9 cellular contexts compared by ENCODE assay signal in the genomic region with DNA sequence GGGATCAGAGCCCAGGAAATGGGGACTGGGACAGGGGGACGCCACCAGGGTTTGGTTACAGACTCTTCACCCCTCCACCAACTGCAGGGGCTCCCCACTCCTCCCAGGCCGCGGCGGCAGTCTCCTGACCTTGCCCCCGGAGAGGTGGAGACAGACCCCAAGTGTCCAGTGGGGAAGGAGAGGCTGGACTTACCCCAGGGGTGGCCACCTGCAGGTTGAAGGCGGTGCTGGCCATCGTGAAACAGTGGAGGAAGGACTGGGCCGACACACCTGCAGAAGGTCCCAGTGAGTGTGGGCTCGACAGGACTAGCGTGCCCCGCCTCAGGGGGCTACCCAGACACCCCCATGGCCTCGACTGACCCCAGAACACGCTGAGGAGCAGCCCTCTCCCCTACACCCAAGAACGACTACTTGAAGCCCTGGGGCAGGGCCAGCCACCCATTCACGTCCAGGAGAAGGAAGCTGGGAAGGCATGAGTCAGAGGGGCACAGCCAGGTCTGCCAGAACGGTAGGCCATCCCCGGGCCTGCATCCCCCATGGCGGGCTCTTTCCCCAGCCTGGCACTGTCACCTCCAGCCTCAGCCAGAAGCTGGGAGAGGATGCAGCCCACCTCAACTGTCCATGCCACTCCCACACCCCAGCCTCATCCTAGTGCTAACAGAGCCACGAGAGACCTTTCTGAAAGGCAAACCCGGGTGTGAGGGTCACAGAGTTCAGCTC. TPM values are rescaled to one million over a fixed set of nuclear protein-coding genes. Genes with fewer than 3 reads are reported as not detected.
DNase-seq lines count a peak whose midpoint lies in the region; ATAC-seq and TF ChIP-seq lines count a peak whose summit lies in the region.
"Had no signal": no experiment of that assay in that cellular context is flagged by ENCODE, and none has a peak within 500 bp of the region (broad histone marks: within the 10 kb centered on the region; RNA-seq: fewer than 3 reads in every experiment).

No MANE protein-coding gene starts in this region.

- H3K27ac ChIP-seq in CD4-positive, alpha-beta memory T cell (ENCODE audit: low read depth, low read length) = no peak overlapping the region
- H3K27ac ChIP-seq in Karpas-422 (ENCODE audit: low read length) = no peak overlapping the region
- no peak overlapping the region for H3K27ac ChIP-seq in naive thymus-derived CD4-positive, alpha-beta T cell (ENCODE audit: low read depth, low read length)

- H3K4me1 ChIP-seq in CD4-positive, alpha-beta memory T cell (ENCODE audit: insufficient read depth, low read length) = peaks cover 32% of the 10 kb centered on the region
- H3K4me1 ChIP-seq in Karpas-422 (ENCODE audit: low read length) = peaks cover 30% of the 10 kb centered on the region
- H3K4me1 ChIP-seq in naive thymus-derived CD4-positive, alpha-beta T cell (ENCODE audit: control insufficient read depth in 2 of 2, insufficient read depth in 2 of 2, low read length in 2 of 2) = peaks cover 12 to 14% of the 10 kb centered on the region in 2 donors

- peak overlapping the region; percentile 96 for H3K4me2 ChIP-seq in Karpas-422 (ENCODE audit: low read depth, low read length, poor library complexity, severe bottlenecking)

- intact Hi-C loops in CD4-positive, alpha-beta memory T cell (cut with micrococcal nuclease) = no loop called here
- intact Hi-C loops in MCF 10A (cut with micrococcal nuclease) = no loop called here
- intact Hi-C loops in naive thymus-derived CD4-positive, alpha-beta T cell (cut with micrococcal nuclease) = no loop called here

- peaks cover 0 to 12% of the 10 kb centered on the region in 2 donors for H3K36me3 Mint-ChIP-seq in CD4-positive, alpha-beta memory T cell
- H3K36me3 Mint-ChIP-seq in MCF 10A (ENCODE audit: insufficient read depth, unreplicated experiment) = peaks cover 44% of the 10 kb centered on the region
- H3K36me3 Mint-ChIP-seq in naive thymus-derived CD4-positive, alpha-beta T cell = peaks cover 0 to under 1% (median 0%) of the 10 kb centered on the region in 5 donors

- ATAC-seq in naive thymus-derived CD4-positive, alpha-beta T cell = no peak

- peak overlapping the region; percentile 96; the same call in 1 of the 2 replicates for H3K9ac ChIP-seq in Karpas-422 (ENCODE audit: low read length)

- H3K4me3 ChIP-seq in CD4-positive, alpha-beta memory T cell (ENCODE audit: low read length in 2 of 2) = no peak overlapping the region
- no peak overlapping the region for H3K4me3 ChIP-seq in Karpas-422 (ENCODE audit: low read length)
- H3K4me3 ChIP-seq in naive thymus-derived CD4-positive, alpha-beta T cell (ENCODE audit: low read length) = no peak overlapping the region

- H3K9me3 ChIP-seq in CD4-positive, alpha-beta memory T cell (ENCODE audit: control insufficient read depth in 1 of 2, low read length in 2 of 2) = no peaks in the 10 kb centered on the region
- H3K9me3 ChIP-seq in Karpas-422 (ENCODE audit: low read length) = no peaks in the 10 kb centered on the region
- H3K9me3 ChIP-seq in naive thymus-derived CD4-positive, alpha-beta T cell (ENCODE audit: control insufficient read depth in 2 of 3, low read length in 3 of 3) = no peaks in the 10 kb centered on the region

- CTCF ChIA-PET in CD4-positive, alpha-beta memory T cell (lab: Charles Lee; ENCODE audit: partially characterized antibody) = interaction anchor here (2.3 to 2.4 kb wide), 2 partner anchors 9 to 11 kb away, joined by 6 to 7 read pairs; no protein-coding TSS in a partner anchor
- CTCF ChIA-PET in MCF 10A (lab: Yijun Ruan, JAX) = interaction anchor here (0.6 to 2.2 kb wide), 4 partner anchors 9 to 64 kb away, joined by 3 to 10 read pairs (median 3); no protein-coding TSS in a partner anchor
- CTCF ChIA-PET in naive thymus-derived CD4-positive, alpha-beta T cell (lab: Charles Lee) = interaction anchor here (0.8 to 2.0 kb wide), 3 partner anchors 11 to 36 kb away, joined by 3 to 6 read pairs (median 6); no protein-coding TSS in a partner anchor

- peaks cover 64% of the 10 kb centered on the region for H3K79me2 ChIP-seq in Karpas-422 (ENCODE audit: low read length)

- TF ChIP-seq CTCF in MCF 10A (IDR thresholded peaks at IDR 0.05; ENCODE audit: unreplicated experiment) = no peak

- H4K20me1 ChIP-seq in Karpas-422 (ENCODE audit: insufficient read depth, low read depth, low read length) = peaks cover 51% of the 10 kb centered on the region

- H3K27me3 ChIP-seq in CD4-positive, alpha-beta memory T cell (ENCODE audit: insufficient read depth, low read length) = no peaks in the 10 kb centered on the region
- H3K27me3 ChIP-seq in Karpas-422 (ENCODE audit: low read length) = no peaks in the 10 kb centered on the region
- H3K27me3 ChIP-seq in naive thymus-derived CD4-positive, alpha-beta T cell (ENCODE audit: control insufficient read depth in 2 of 2, insufficient read depth in 2 of 2, low read length in 2 of 2) = no peaks in the 10 kb centered on the region

- peaks cover 3 to 31% (median 9%) of the 10 kb centered on the region in 4 donors for H3K4me1 Mint-ChIP-seq in CD4-positive, alpha-beta memory T cell
- peaks cover 11% of the 10 kb centered on the region for H3K4me1 Mint-ChIP-seq in MCF 10A (ENCODE audit: insufficient read depth, unreplicated experiment)
- peaks cover 7 to 24% (median 19%) of the 10 kb centered on the region in 7 donors for H3K4me1 Mint-ChIP-seq in naive thymus-derived CD4-positive, alpha-beta T cell

- no TSS peak for BruUV-seq in MCF 10A (replicated peaks; lab: Mats Ljungman, UMichigan)

- no peaks in the 10 kb centered on the region for H3K9me2 ChIP-seq in Karpas-422 (replicated peaks; ENCODE audit: insufficient read depth, low read length)

- H3K27me3 Mint-ChIP-seq in CD4-positive, alpha-beta memory T cell = no peaks in the 10 kb centered on the region
- H3K27me3 Mint-ChIP-seq in MCF 10A (ENCODE audit: insufficient read depth, unreplicated experiment) = no peaks in the 10 kb centered on the region
- no peaks in the 10 kb centered on the region for H3K27me3 Mint-ChIP-seq in naive thymus-derived CD4-positive, alpha-beta T cell

- H3K4me3 Mint-ChIP-seq in CD4-positive, alpha-beta memory T cell = peak overlapping the region; percentile 40 to 80 (median 72)
- H3K4me3 Mint-ChIP-seq in MCF 10A (ENCODE audit: unreplicated experiment) = peak overlapping the region; percentile 85
- peak overlapping the region; percentile 41 to 86 (median 60) for H3K4me3 Mint-ChIP-seq in naive thymus-derived CD4-positive, alpha-beta T cell

- peaks cover 14% of the 10 kb centered on the region for H3K36me3 ChIP-seq in CD4-positive, alpha-beta memory T cell (ENCODE audit: insufficient read depth, low read length)
- H3K36me3 ChIP-seq in Karpas-422 (ENCODE audit: insufficient read depth, low read length) = peaks cover 17% of the 10 kb centered on the region
- peaks cover 0 to 36% (median 0%) of the 10 kb centered on the region in 3 experiments for H3K36me3 ChIP-seq in naive thymus-derived CD4-positive, alpha-beta T cell (ENCODE audit: control insufficient read depth in 2 of 3, insufficient read depth in 3 of 3, low read length in 3 of 3)

- no peak overlapping the region for H2AFZ ChIP-seq in Karpas-422 (ENCODE audit: low read length)

- DNase-seq in CD4-positive, alpha-beta memory T cell = no peak
- DNase-seq in Karpas-422 (no peak), MCF 10A (ENCODE audit: unreplicated experiment) (peak; percentile 78), cortex of kidney (lab: John Stamatoyannopoulos, UW) (no peak), NCI-H2196 (lab: John Stamatoyannopoulos, UW; ENCODE audit: unreplicated experiment) (no peak), NOMO-1 treated with DMSO at 0.1 percent for 48 hours (lab: John Stamatoyannopoulos, UW; ENCODE audit: unreplicated experiment) (no peak)
- no peak for DNase-seq in naive thymus-derived CD4-positive, alpha-beta T cell
- no peak for DNase-seq in activated CD8-positive, alpha-beta memory T cell treated with anti-CD3 and anti-CD28 coated beads, Interleukin-2, amount 50 U/mL, for 48 hours
- DNase-seq: NCI-H187 had no signal

- POLR2A ChIA-PET in CD4-positive, alpha-beta memory T cell (lab: Charles Lee; ENCODE audit: partially characterized antibody) = interaction anchor here (0.7 to 3.6 kb wide), 3 partner anchors 19 to 44 kb away, joined by 3 to 23 read pairs (median 3); partner anchors contain the start of gene SLC25A22
- POLR2A ChIA-PET in MCF 10A (lab: Yijun Ruan, JAX) = interaction anchor here (0.7 to 4.8 kb wide), 11 partner anchors 11 to 207 kb away, joined by 3 to 42 read pairs (median 11); partner anchors contain the start of genes EPS8L2, PIDD1, PNPLA2 and RPLP2
- POLR2A ChIA-PET in naive thymus-derived CD4-positive, alpha-beta T cell (lab: Charles Lee) = interaction anchor here (0.7 to 2.1 kb wide), 4 partner anchors 21 to 137 kb away, joined by 3 to 10 read pairs (median 4); partner anchors contain the start of gene RPLP2

- peaks cover 0 to 2% (median 0%) of the 10 kb centered on the region in 8 donors for H3K9me3 Mint-ChIP-seq in CD4-positive, alpha-beta memory T cell
- H3K9me3 Mint-ChIP-seq in MCF 10A (ENCODE audit: unreplicated experiment) = no peaks in the 10 kb centered on the region
- no peaks in the 10 kb centered on the region for H3K9me3 Mint-ChIP-seq in naive thymus-derived CD4-positive, alpha-beta T cell

- H3K27ac Mint-ChIP-seq in CD4-positive, alpha-beta memory T cell = peak overlapping the region in 3 of 7 donors; percentile 6 to 79 (median 59)
- H3K27ac Mint-ChIP-seq in MCF 10A (ENCODE audit: low read depth, unreplicated experiment) = peak overlapping the region; percentile 81
- H3K27ac Mint-ChIP-seq in naive thymus-derived CD4-positive, alpha-beta T cell = peak overlapping the region in 4 of 9 donors; percentile 24 to 81 (median 44)

RNA-seq across cellular contexts. Expression of gene GATD1, which starts 2.3 kb away (rescaled TPM):
- 10 to 100 TPM; 51.5 to 64.9 TPM for total RNA-seq in CD4-positive, alpha-beta memory T cell
- polyA plus RNA-seq in CD4-positive, alpha-beta memory T cell = 10 to 100 TPM in 1 of 2 donors, 1 to 10 TPM in 1; 4.3 to 15.0 TPM
- total RNA-seq in Karpas-422 (2014; rRNA removed; shearing (Covaris generic); ENCODE audit: low replicate concordance) = 43.6 and 61.0 TPM in 2 replicates
- total RNA-seq in MCF 10A (2022) = 54.6 and 67.7 TPM in 2 replicates
- total RNA-seq in naive thymus-derived CD4-positive, alpha-beta T cell = 10 to 100 TPM; 37.8 to 59.2 (median 52.9) TPM
- polyA plus RNA-seq in naive thymus-derived CD4-positive, alpha-beta T cell = 10 to 100 TPM in 1 of 2 donors, 1 to 10 TPM in 1; 8.1 to 17.8 TPM

RNA-seq across cellular contexts. Expression of gene CEND1, which starts 14.9 kb away (rescaled TPM):
- total RNA-seq in CD4-positive, alpha-beta memory T cell = under 1 TPM in 1 of 2 experiments, not detected in 1; 0.19 TPM
- polyA plus RNA-seq in CD4-positive, alpha-beta memory T cell = not detected
- 19.8 and 50.0 TPM in 2 replicates for total RNA-seq in Karpas-422 (2014; rRNA removed; shearing (Covaris generic); ENCODE audit: low replicate concordance)
- total RNA-seq in MCF 10A (2022) = not detected in 2 replicates
- total RNA-seq in naive thymus-derived CD4-positive, alpha-beta T cell = 1 to 10 TPM in 1 of 5 experiments, not detected in 4; 2.3 TPM
- not detected for polyA plus RNA-seq in naive thymus-derived CD4-positive, alpha-beta T cell

RNA-seq across cellular contexts. Expression of gene SLC25A22, which starts 23.0 kb away (rescaled TPM):
- 10 to 100 TPM; 24.0 to 24.1 TPM for total RNA-seq in CD4-positive, alpha-beta memory T cell
- polyA plus RNA-seq in CD4-positive, alpha-beta memory T cell = 10 to 100 TPM in 1 of 2 donors, 1 to 10 TPM in 1; 9.4 to 13.5 TPM
- total RNA-seq in Karpas-422 (2014; rRNA removed; shearing (Covaris generic); ENCODE audit: low replicate concordance) = 9.3 and 23.4 TPM in 2 replicates
- total RNA-seq in MCF 10A (2022) = 34.0 and 36.5 TPM in 2 replicates
- 10 to 100 TPM; 17.4 to 58.4 (median 21.3) TPM for total RNA-seq in naive thymus-derived CD4-positive, alpha-beta T cell
- 10 to 100 TPM in 1 of 2 donors, 1 to 10 TPM in 1; 6.4 to 11.1 TPM for polyA plus RNA-seq in naive thymus-derived CD4-positive, alpha-beta T cell

RNA-seq across cellular contexts. Expression of gene TALDO1, which starts 27.8 kb away (rescaled TPM):
- total RNA-seq in CD4-positive, alpha-beta memory T cell = 10 to 100 TPM; 80.4 to 90.5 TPM
- polyA plus RNA-seq in CD4-positive, alpha-beta memory T cell = 100 to 1,000 TPM; 174 to 244 TPM
- 127 and 177 TPM in 2 replicates for total RNA-seq in Karpas-422 (2014; rRNA removed; shearing (Covaris generic); ENCODE audit: low replicate concordance)
- 93.8 and 137 TPM in 2 replicates for total RNA-seq in MCF 10A (2022)
- total RNA-seq in naive thymus-derived CD4-positive, alpha-beta T cell = 100 to 1,000 TPM in 2 of 5 experiments, 10 to 100 TPM in 3; 61.4 to 272 (median 90.3) TPM
- 100 to 1,000 TPM; 179 to 214 TPM for polyA plus RNA-seq in naive thymus-derived CD4-positive, alpha-beta T cell

RNA-seq across cellular contexts. Expression of gene PIDD1, which starts 30.0 kb away (rescaled TPM):
- 10 to 100 TPM; 32.5 to 34.8 TPM for total RNA-seq in CD4-positive, alpha-beta memory T cell
- polyA plus RNA-seq in CD4-positive, alpha-beta memory T cell = 1 to 10 TPM; 7.0 to 7.8 TPM
- total RNA-seq in Karpas-422 (2014; rRNA removed; shearing (Covaris generic); ENCODE audit: low replicate concordance) = 26.2 and 26.6 TPM in 2 replicates
- 15.8 and 22.1 TPM in 2 replicates for total RNA-seq in MCF 10A (2022)
- total RNA-seq in naive thymus-derived CD4-positive, alpha-beta T cell = 10 to 100 TPM; 30.0 to 38.7 (median 34.1) TPM
- 1 to 10 TPM; 4.7 to 8.3 TPM for polyA plus RNA-seq in naive thymus-derived CD4-positive, alpha-beta T cell
